Comparison of ENCODE assay signal across 8 cellular contexts in genomic region chr17:28925912-28926365, GRCh38. TPM values are rescaled to one million over a fixed set of nuclear protein-coding genes. Genes with fewer than 3 reads are reported as not detected.
DNase-seq lines count a peak whose midpoint lies in the region; ATAC-seq and TF ChIP-seq lines count a peak whose summit lies in the region.

No MANE protein-coding gene starts in this region.

- H3K79me2 ChIP-seq in GM23248 (ENCODE audit: insufficient read depth) (peaks cover 97% of the 10 kb centered on the region), osteoblast (ENCODE audit: insufficient read depth, low read length) (peaks cover 72% of the 10 kb centered on the region)

- in situ Hi-C loops in GM23248 (cut with MboI), result no loop called here

- peaks cover 34% of the 10 kb centered on the region for H3F3A ChIP-seq in GM23248 (ENCODE audit: insufficient read depth)

- DNase-seq in A673 (ENCODE audit: low spot score) (no peak), GM23248 (peak; percentile 90), T follicular helper cell (ENCODE audit: low read depth) (peak; percentile 45), cardiac fibroblast (ENCODE audit: low read depth in 2 of 2) (peak; percentile 73 to 94), osteoblast (ENCODE audit: insufficient read length, low spot score, missing footprints) (peak; percentile 90), NCI-H446 (lab: John Stamatoyannopoulos, UW) (no peak), NCI-H146 treated with DMSO at 0.1 percent for 48 hours (lab: John Stamatoyannopoulos, UW; ENCODE audit: unreplicated experiment) (no peak)

- peaks cover 45% of the 10 kb centered on the region for H3K36me3 ChIP-seq in A673 (ENCODE audit: insufficient read depth, low read length, poor library complexity, severe bottlenecking)
- peaks cover 38% of the 10 kb centered on the region for H3K36me3 ChIP-seq in GM23248 (ENCODE audit: low read depth)
- peaks cover 38% of the 10 kb centered on the region for H3K36me3 ChIP-seq in osteoblast (ENCODE audit: insufficient read depth, low read length)

- CTCF ChIA-PET in A673 (lab: Charles Lee), result no interaction called here

- POLR2A ChIA-PET in A673 (lab: Charles Lee; ENCODE audit: low non-redundant PET), result no interaction called here

- no TSS peak for BruUV-seq in A673 (replicated peaks; lab: Mats Ljungman, UMichigan)

- WGBS in GM23248 (ENCODE audit: low coverage in 1 of 2, low lambda C conversion rate in 2 of 2, missing lambda C conversion rate in 2 of 2), 2 experiments, result 0 to 8% methylated on average over 2 of the region's 2 CpGs

- H3K4me3 ChIP-seq in A673 (ENCODE audit: low read depth, low read length, poor library complexity, severe bottlenecking) (no peak overlapping the region), GM23248 (peak overlapping the region; percentile 31), cardiac fibroblast (replicated peaks in 1 of 2; ENCODE audit: low read depth in 2 of 2, low read length in 2 of 2) (no peak overlapping the region), osteoblast (ENCODE audit: insufficient read depth, low read length) (no peak overlapping the region)

- H3K27ac ChIP-seq in A673 (ENCODE audit: low read depth, low read length, poor library complexity, severe bottlenecking), result peak overlapping the region; percentile 43
- peak overlapping the region; percentile 73 for H3K27ac ChIP-seq in GM23248
- peak overlapping the region; percentile 54 for H3K27ac ChIP-seq in osteoblast (ENCODE audit: low read depth, low read length)

- TF ChIP-seq CTCF in A673 (conservative IDR thresholded peaks at IDR 0.05; ENCODE audit: low read depth, low read length) (no peak), cardiac fibroblast (IDR thresholded peaks at IDR 0.05; ENCODE audit: low read depth, low read length) (no peak), osteoblast (IDR thresholded peaks at IDR 0.05; ENCODE audit: extremely low read depth, low read depth, low read length) (no peak)

- H3K27me3 ChIP-seq in A673 (replicated peaks; ENCODE audit: insufficient read depth, low read depth, low read length, poor library complexity) (no peaks in the 10 kb centered on the region), GM23248 (replicated peaks; ENCODE audit: insufficient read depth) (no peaks in the 10 kb centered on the region), osteoblast (ENCODE audit: insufficient read depth, low read length) (no peaks in the 10 kb centered on the region)

- H2AFZ ChIP-seq in GM23248, result no peak overlapping the region
- H2AFZ ChIP-seq in osteoblast (ENCODE audit: low read length), result no peak overlapping the region

- no peaks in the 10 kb centered on the region for H3K9me2 ChIP-seq in GM23248 (ENCODE audit: insufficient read depth)

- H4K20me1 ChIP-seq in GM23248 (ENCODE audit: insufficient read depth) (peaks cover 8% of the 10 kb centered on the region; the same call in 1 of the 2 replicates), osteoblast (ENCODE audit: insufficient read depth, low read length) (peaks cover 49% of the 10 kb centered on the region)

- H3K4me1 ChIP-seq in A673 (ENCODE audit: insufficient read depth, low read length, poor library complexity, severe bottlenecking) (peaks cover 8% of the 10 kb centered on the region), GM23248 (ENCODE audit: insufficient read depth) (peaks cover 19% of the 10 kb centered on the region), osteoblast (ENCODE audit: insufficient read depth, low read length) (peaks cover 11% of the 10 kb centered on the region)

- peak overlapping the region; percentile 32; the same call in 1 of the 2 replicates for H3K9ac ChIP-seq in GM23248

- ATAC-seq in HG02970 (IDR thresholded peaks at IDR 0.05; ENCODE audit: low FRiP score, unreplicated experiment), result no peak

- intact Hi-C loops in A673 (cut with micrococcal nuclease; ENCODE audit: unreplicated experiment), result no loop called here

- H3K9me3 ChIP-seq in A673 (ENCODE audit: low read depth, low read length, poor library complexity, severe bottlenecking) (no peaks in the 10 kb centered on the region), GM23248 (ENCODE audit: low read depth) (no peaks in the 10 kb centered on the region), osteoblast (ENCODE audit: low read depth, low read length) (peaks cover 3% of the 10 kb centered on the region)

- peak overlapping the region; percentile 55 for H3K4me2 ChIP-seq in GM23248 (ENCODE audit: unreplicated experiment)
- peak overlapping the region; percentile 21 for H3K4me2 ChIP-seq in osteoblast (ENCODE audit: insufficient read depth, low read length)

RNA-seq across cellular contexts. Expression of gene DHRS13, which starts 23.1 kb away (rescaled TPM):
- total RNA-seq in A673 (2021) (37.3 and 41.9 TPM in 2 replicates), osteoblast (4.7 and 6.2 TPM in 2 replicates)
- 4.7 and 5.2 TPM in 2 replicates for total RNA-seq in GM23248 (2014; rRNA removed; shearing (Covaris generic))
- 2.6 and 3.2 TPM in 2 replicates for polyA plus RNA-seq in GM23248 (2016; fragmentation: Nextera tagmentation; extraction: Ambion mirVana)

RNA-seq across cellular contexts. Expression of gene PHF12, which starts 25.4 kb away (rescaled TPM):
- 63.3 and 73.4 TPM in 2 replicates for total RNA-seq in A673 (2021)
- 27.7 and 46.9 TPM in 2 replicates for total RNA-seq in GM23248 (2014; rRNA removed; shearing (Covaris generic))
- 5.9 and 6.1 TPM in 2 replicates for polyA plus RNA-seq in GM23248 (2016; fragmentation: Nextera tagmentation; extraction: Ambion mirVana)
- 20.3 and 26.8 TPM in 2 replicates for total RNA-seq in osteoblast

RNA-seq across cellular contexts. Expression of gene FLOT2, which starts 28.4 kb away (rescaled TPM):
- 79.1 and 112 TPM in 2 replicates for total RNA-seq in A673 (2021)
- 28.6 and 33.2 TPM in 2 replicates for total RNA-seq in GM23248 (2014; rRNA removed; shearing (Covaris generic))
- polyA plus RNA-seq in GM23248 (2016; fragmentation: Nextera tagmentation; extraction: Ambion mirVana), result 55.0 TPM in 2 replicates
- 32.1 and 35.1 TPM in 2 replicates for total RNA-seq in osteoblast

Comparison
In these comparisons a context has a peak if more than half of its experiments do, and no peak if none do; other contexts are left out.
1. DNase-seq: peak in GM23248 (single experiment), T follicular helper cell (single experiment), cardiac fibroblast (2 of 2) and osteoblast (single experiment); none in A673 (single experiment), NCI-H446 (0 of 2) and NCI-H146 treated with DMSO at 0.1 percent for 48 hours (single experiment).
2. Peak in every context shown above with its lines, with median percentiles within 50 percentile points of each other: H3K27ac ChIP-seq.